36 cellular contexts compared by ENCODE assay signal in the genomic region with DNA sequence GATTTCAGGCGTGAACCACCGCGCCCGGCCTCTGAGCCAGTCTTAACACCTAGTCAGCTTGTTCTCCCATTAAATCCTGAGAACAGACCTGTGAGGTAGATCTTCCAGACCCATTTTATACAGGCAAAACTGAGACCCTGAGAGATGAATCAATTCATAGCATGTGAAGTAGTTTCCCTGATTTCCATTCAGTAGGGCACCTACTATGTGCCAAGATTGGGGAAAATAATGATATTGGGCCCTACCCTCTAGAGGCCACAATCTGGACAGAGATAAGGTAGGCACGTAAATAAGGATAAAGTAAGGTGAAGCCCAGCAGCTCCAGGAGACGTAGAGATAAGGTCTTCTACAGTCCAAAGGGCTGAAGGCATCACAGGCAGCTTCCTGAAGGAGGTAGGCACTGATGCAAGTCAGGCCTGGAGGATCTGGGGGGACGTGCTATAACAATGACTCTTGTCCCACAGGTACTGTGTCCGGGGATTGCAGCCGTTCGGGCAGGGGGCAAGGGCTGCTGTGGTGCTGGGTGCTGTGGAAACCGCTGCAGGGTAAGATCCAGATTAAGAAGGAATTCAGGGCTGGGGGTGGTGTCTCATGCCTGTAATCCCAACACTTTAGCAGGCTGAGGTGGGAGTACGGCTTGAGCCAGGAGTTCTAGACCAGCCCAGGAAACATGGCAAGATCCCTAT. TPM values are rescaled to one million over a fixed set of nuclear protein-coding genes. Genes with fewer than 3 reads are reported as not detected.
"Had no signal": no experiment of that assay in that cellular context is flagged by ENCODE, and none has a peak within 500 bp of the region (broad histone marks: within the 10 kb centered on the region; RNA-seq: fewer than 3 reads in every experiment).

No MANE protein-coding gene starts in this region.

- H3K4me3 Mint-ChIP-seq: activated CD4-positive, alpha-beta memory T cell treated with anti-CD3 and anti-CD28 coated beads for 36 hours; activated CD4-positive, alpha-beta T cell treated with anti-CD3 and anti-CD28 coated beads for 36 hours; activated CD4-positive, alpha-beta T cell treated with anti-CD3 and anti-CD28 coated beads, Interleukin-2, amount 10 ng/mL, durations not matched to agents 24 days and 14 days; activated CD8-positive, alpha-beta memory T cell treated with anti-CD3 and anti-CD28 coated beads, Interleukin-2, amount 10 ng/mL, durations not matched to agents 7 days and 5 days; activated CD8-positive, alpha-beta T cell treated with anti-CD3 and anti-CD28 coated beads, Interleukin-2, amount 10 ng/mL, durations not matched to agents 7 days and 5 days; activated naive CD4-positive, alpha-beta T cell treated with anti-CD3 and anti-CD28 coated beads for 36 hours; activated naive CD4-positive, alpha-beta T cell treated with anti-CD3 and anti-CD28 coated beads, Interleukin-2, amount 50 U/mL, for 24 hours; activated naive CD8-positive, alpha-beta T cell treated with anti-CD3 and anti-CD28 coated beads for 36 hours; activated naive CD8-positive, alpha-beta T cell treated with anti-CD3 and anti-CD28 coated beads, Interleukin-2, amount 50 U/mL, for 24 hours; activated T-helper 1 cell treated with anti-CD3 and anti-CD28 coated beads, Interleukin-12 subunit alpha, Interleukin-12 subunit beta, Interleukin-2, Interleukin-4 antibody, amounts not matched to agents 30 ng/mL and 10 ng/mL and 1 ng/mL, durations not matched to agents 14 hours and 24 hours and 36 hours had no signal

- H3K36me3 ChIP-seq: adrenal gland, colonic mucosa, esophagus squamous epithelium, gastroesophageal sphincter had no signal

- H3K9me3 Mint-ChIP-seq: activated CD4-positive, alpha-beta memory T cell treated with anti-CD3 and anti-CD28 coated beads for 36 hours; activated CD4-positive, alpha-beta T cell treated with anti-CD3 and anti-CD28 coated beads, Interleukin-2, amount 10 ng/mL, durations not matched to agents 24 days and 14 days; activated naive CD4-positive, alpha-beta T cell treated with anti-CD3 and anti-CD28 coated beads for 36 hours; activated naive CD4-positive, alpha-beta T cell treated with anti-CD3 and anti-CD28 coated beads, Interleukin-2, amount 50 U/mL, for 24 hours; activated naive CD8-positive, alpha-beta T cell treated with anti-CD3 and anti-CD28 coated beads for 36 hours; activated naive CD8-positive, alpha-beta T cell treated with anti-CD3 and anti-CD28 coated beads, Interleukin-2, amount 50 U/mL, for 24 hours; activated T-helper 1 cell treated with anti-CD3 and anti-CD28 coated beads, Interleukin-12 subunit alpha, Interleukin-12 subunit beta, Interleukin-2, Interleukin-4 antibody, amounts not matched to agents 30 ng/mL and 10 ng/mL and 1 ng/mL, durations not matched to agents 14 hours and 24 hours and 36 hours; activated T-helper 2 cell treated with anti-CD3 and anti-CD28 coated beads, Interferon-gamma antibody, Interleukin-2, Interleukin-4, amounts not matched to agents 10 μg/mL and 5 μg/mL and 100 μg/mL, durations not matched to agents 14 hours and 24 hours and 36 hours had no signal

- H3K36me3 Mint-ChIP-seq: activated CD4-positive, alpha-beta memory T cell treated with anti-CD3 and anti-CD28 coated beads for 36 hours; activated CD8-positive, alpha-beta memory T cell treated with anti-CD3 and anti-CD28 coated beads, Interleukin-2, amount 10 ng/mL, durations not matched to agents 7 days and 5 days; activated naive CD4-positive, alpha-beta T cell treated with anti-CD3 and anti-CD28 coated beads, Interleukin-2, amount 50 U/mL, for 24 hours; activated naive CD8-positive, alpha-beta T cell treated with anti-CD3 and anti-CD28 coated beads for 36 hours had no signal

- H3K27me3 ChIP-seq: colonic mucosa had no signal

- H3K9me3 ChIP-seq: adrenal gland, body of pancreas, colonic mucosa, esophagus squamous epithelium, gastroesophageal sphincter had no signal

- H3K4me3 ChIP-seq: adrenal gland, body of pancreas, colonic mucosa, esophagus squamous epithelium, gastroesophageal sphincter had no signal

- ATAC-seq: activated CD4-positive, alpha-beta T cell treated with anti-CD3 and anti-CD28 coated beads for 36 hours; activated CD8-positive, alpha-beta memory T cell treated with anti-CD3 and anti-CD28 coated beads, Interleukin-2, amount 10 ng/mL, durations not matched to agents 7 days and 5 days; activated CD8-positive, alpha-beta T cell treated with anti-CD3 and anti-CD28 coated beads, Interleukin-2, amount 10 ng/mL, durations not matched to agents 7 days and 5 days; activated naive CD8-positive, alpha-beta T cell treated with anti-CD3 and anti-CD28 coated beads, Interleukin-2, amount 50 U/mL, for 24 hours; body of pancreas; gastroesophageal sphincter had no signal

- DNase-seq: activated CD4-positive, alpha-beta memory T cell treated with anti-CD3 and anti-CD28 coated beads for 36 hours; activated CD4-positive, alpha-beta T cell treated with anti-CD3 and anti-CD28 coated beads for 36 hours; activated CD4-positive, alpha-beta T cell treated with anti-CD3 and anti-CD28 coated beads, Interleukin-2, amount 10 ng/mL, durations not matched to agents 24 days and 14 days; activated CD4-positive, CD25-positive, alpha-beta regulatory T cell; activated CD4-positive, CD25-positive, alpha-beta regulatory T cell treated with anti-CD3 and anti-CD28 coated beads, Interleukin-2, amount 50 U/mL, for 72 hours; activated CD8-positive, alpha-beta memory T cell treated with anti-CD3 and anti-CD28 coated beads, Interleukin-2, amount 10 ng/mL, durations not matched to agents 7 days and 5 days; activated CD8-positive, alpha-beta memory T cell treated with anti-CD3 and anti-CD28 coated beads, Interleukin-2, amount 50 U/mL, for 4 hours; activated CD8-positive, alpha-beta T cell treated with anti-CD3 and anti-CD28 coated beads, Interleukin-2, amount 10 ng/mL, durations not matched to agents 7 days and 5 days; activated effector memory CD4-positive, alpha-beta T cell treated with anti-CD3 and anti-CD28 coated beads, Interleukin-2, amount 50 U/mL, for 16 hours; activated naive CD4-positive, alpha-beta T cell treated with anti-CD3 and anti-CD28 coated beads for 36 hours; activated naive CD8-positive, alpha-beta T cell treated with anti-CD3 and anti-CD28 coated beads for 36 hours; activated naive CD8-positive, alpha-beta T cell treated with anti-CD3 and anti-CD28 coated beads, Interleukin-2, amount 50 U/mL, for 24 hours; activated T-cell treated with anti-CD3 and anti-CD28 coated beads, Interleukin-2, amount 50 U/mL, for 1 hour; activated T-cell treated with anti-CD3 and anti-CD28 coated beads, Interleukin-2, amount 50 U/mL, for 48 hours; adrenal gland; amygdala; aorta; body of pancreas; caudate nucleus; colonic mucosa; effector CD8-positive, alpha-beta T cell; esophagus squamous epithelium; foreskin melanocyte; head of caudate nucleus; T-helper 2 cell had no signal

- H3K27ac ChIP-seq: adrenal gland, body of pancreas, colonic mucosa, epithelial cell of prostate, esophagus squamous epithelium, gastroesophageal sphincter had no signal

- H3K4me1 ChIP-seq: colonic mucosa had no signal

- H3K27ac Mint-ChIP-seq: activated CD4-positive, alpha-beta memory T cell treated with anti-CD3 and anti-CD28 coated beads for 36 hours; activated CD4-positive, alpha-beta T cell treated with anti-CD3 and anti-CD28 coated beads for 36 hours; activated CD4-positive, alpha-beta T cell treated with anti-CD3 and anti-CD28 coated beads, Interleukin-2, amount 10 ng/mL, durations not matched to agents 24 days and 14 days; activated CD8-positive, alpha-beta memory T cell treated with anti-CD3 and anti-CD28 coated beads, Interleukin-2, amount 10 ng/mL, durations not matched to agents 7 days and 5 days; activated CD8-positive, alpha-beta T cell treated with anti-CD3 and anti-CD28 coated beads, Interleukin-2, amount 10 ng/mL, durations not matched to agents 7 days and 5 days; activated naive CD4-positive, alpha-beta T cell treated with anti-CD3 and anti-CD28 coated beads for 36 hours; activated naive CD4-positive, alpha-beta T cell treated with anti-CD3 and anti-CD28 coated beads, Interleukin-2, amount 50 U/mL, for 24 hours; activated naive CD8-positive, alpha-beta T cell treated with anti-CD3 and anti-CD28 coated beads for 36 hours; activated naive CD8-positive, alpha-beta T cell treated with anti-CD3 and anti-CD28 coated beads, Interleukin-2, amount 50 U/mL, for 24 hours; activated T-helper 1 cell treated with anti-CD3 and anti-CD28 coated beads, Interleukin-12 subunit alpha, Interleukin-12 subunit beta, Interleukin-2, Interleukin-4 antibody, amounts not matched to agents 30 ng/mL and 10 ng/mL and 1 ng/mL, durations not matched to agents 14 hours and 24 hours and 36 hours; activated T-helper 2 cell treated with anti-CD3 and anti-CD28 coated beads, Interferon-gamma antibody, Interleukin-2, Interleukin-4, amounts not matched to agents 10 μg/mL and 5 μg/mL and 100 μg/mL, durations not matched to agents 14 hours and 24 hours and 36 hours had no signal

RNA-seq across cellular contexts. Expression of a gene that starts 5.7 kb away (rescaled TPM):
- total RNA-seq: activated CD4-positive, alpha-beta memory T cell treated with anti-CD3 and anti-CD28 coated beads for 36 hours; activated CD4-positive, alpha-beta T cell treated with anti-CD3 and anti-CD28 coated beads, Interleukin-2, amount 10 ng/mL, durations not matched to agents 24 days and 14 days; activated CD8-positive, alpha-beta T cell treated with anti-CD3 and anti-CD28 coated beads, Interleukin-2, amount 10 ng/mL, durations not matched to agents 7 days and 5 days; activated naive CD8-positive, alpha-beta T cell treated with anti-CD3 and anti-CD28 coated beads for 36 hours; activated T-helper 1 cell treated with anti-CD3 and anti-CD28 coated beads, Interleukin-12 subunit alpha, Interleukin-12 subunit beta, Interleukin-2, Interleukin-4 antibody, amounts not matched to agents 30 ng/mL and 10 ng/mL and 1 ng/mL, durations not matched to agents 14 hours and 24 hours and 36 hours; body of pancreas; endothelial cell of umbilical vein; fibroblast of villous mesenchyme had no signal
- polyA plus RNA-seq: fibroblast of lung had no signal

RNA-seq across cellular contexts. Expression of a gene that starts 8.3 kb away (rescaled TPM):
- total RNA-seq: activated CD4-positive, alpha-beta memory T cell treated with anti-CD3 and anti-CD28 coated beads for 36 hours; activated CD4-positive, alpha-beta T cell treated with anti-CD3 and anti-CD28 coated beads for 36 hours; activated CD4-positive, alpha-beta T cell treated with anti-CD3 and anti-CD28 coated beads, Interleukin-2, amount 10 ng/mL, durations not matched to agents 24 days and 14 days; activated CD8-positive, alpha-beta memory T cell treated with anti-CD3 and anti-CD28 coated beads for 36 hours; activated CD8-positive, alpha-beta memory T cell treated with anti-CD3 and anti-CD28 coated beads, Interleukin-2, amount 10 ng/mL, durations not matched to agents 7 days and 5 days; activated CD8-positive, alpha-beta T cell treated with anti-CD3 and anti-CD28 coated beads, Interleukin-2, amount 10 ng/mL, durations not matched to agents 7 days and 5 days; activated naive CD4-positive, alpha-beta T cell treated with anti-CD3 and anti-CD28 coated beads for 36 hours; activated naive CD8-positive, alpha-beta T cell treated with anti-CD3 and anti-CD28 coated beads for 36 hours; activated T-helper 1 cell treated with anti-CD3 and anti-CD28 coated beads, Interleukin-12 subunit alpha, Interleukin-12 subunit beta, Interleukin-2, Interleukin-4 antibody, amounts not matched to agents 30 ng/mL and 10 ng/mL and 1 ng/mL, durations not matched to agents 14 hours and 24 hours and 36 hours; activated T-helper 2 cell treated with anti-CD3 and anti-CD28 coated beads, Interferon-gamma antibody, Interleukin-2, Interleukin-4, amounts not matched to agents 10 μg/mL and 5 μg/mL and 100 μg/mL, durations not matched to agents 14 hours and 24 hours and 36 hours; adrenal gland; aorta; body of pancreas; dermis microvascular lymphatic vessel endothelial cell; endothelial cell of umbilical vein; fibroblast of lung; fibroblast of villous mesenchyme; gastroesophageal sphincter; T-helper 1 cell treated with Interleukin-12 subunit alpha and Interleukin-12 subunit beta and Interleukin-4 antibody, amounts not matched to agents 30 ng/mL and 1 ng/mL, for 36 hours had no signal
- polyA plus RNA-seq: adrenal gland, endothelial cell of umbilical vein, fibroblast of lung had no signal

RNA-seq across cellular contexts. Expression of a gene that starts 8.8 kb away (rescaled TPM):
- total RNA-seq: activated CD4-positive, alpha-beta memory T cell treated with anti-CD3 and anti-CD28 coated beads for 36 hours; activated CD4-positive, alpha-beta T cell treated with anti-CD3 and anti-CD28 coated beads for 36 hours; activated CD4-positive, alpha-beta T cell treated with anti-CD3 and anti-CD28 coated beads, Interleukin-2, amount 10 ng/mL, durations not matched to agents 24 days and 14 days; activated CD8-positive, alpha-beta memory T cell treated with anti-CD3 and anti-CD28 coated beads for 36 hours; activated CD8-positive, alpha-beta memory T cell treated with anti-CD3 and anti-CD28 coated beads, Interleukin-2, amount 10 ng/mL, durations not matched to agents 7 days and 5 days; activated CD8-positive, alpha-beta T cell treated with anti-CD3 and anti-CD28 coated beads, Interleukin-2, amount 10 ng/mL, durations not matched to agents 7 days and 5 days; activated naive CD4-positive, alpha-beta T cell treated with anti-CD3 and anti-CD28 coated beads for 36 hours; activated naive CD8-positive, alpha-beta T cell treated with anti-CD3 and anti-CD28 coated beads for 36 hours; activated T-helper 1 cell treated with anti-CD3 and anti-CD28 coated beads, Interleukin-12 subunit alpha, Interleukin-12 subunit beta, Interleukin-2, Interleukin-4 antibody, amounts not matched to agents 30 ng/mL and 10 ng/mL and 1 ng/mL, durations not matched to agents 14 hours and 24 hours and 36 hours; activated T-helper 2 cell treated with anti-CD3 and anti-CD28 coated beads, Interferon-gamma antibody, Interleukin-2, Interleukin-4, amounts not matched to agents 10 μg/mL and 5 μg/mL and 100 μg/mL, durations not matched to agents 14 hours and 24 hours and 36 hours; aorta; dermis microvascular lymphatic vessel endothelial cell; endothelial cell of umbilical vein; esophagus squamous epithelium; fibroblast of lung; fibroblast of villous mesenchyme; gastroesophageal sphincter had no signal
- polyA plus RNA-seq: endothelial cell of umbilical vein, fibroblast of lung had no signal
